In genomic region chr10:93067443-93068365, GRCh38 we compare ENCODE assay signal across 18 cellular contexts. TPM values are rescaled to one million over a fixed set of nuclear protein-coding genes. Genes with fewer than 3 reads are reported as not detected.
DNase-seq lines count a peak whose midpoint lies in the region; ATAC-seq, FAIRE-seq and TF ChIP-seq lines count a peak whose summit lies in the region.
"Had no signal": no experiment of that assay in that cellular context is flagged by ENCODE, and none has a peak within 500 bp of the region (broad histone marks: within the 10 kb centered on the region; RNA-seq: fewer than 3 reads in every experiment).

No MANE protein-coding gene starts in this region.

- no peaks in the 10 kb centered on the region for H3K9me3 ChIP-seq in A549
- H3K9me3 ChIP-seq in HAP-1: no peaks in the 10 kb centered on the region
- no peaks in the 10 kb centered on the region for H3K9me3 ChIP-seq in mammary epithelial cell (replicated peaks; ENCODE audit: insufficient read depth, low read length)
- H3K9me3 ChIP-seq in BE2C: no peaks in the 10 kb centered on the region

- WGBS in A549 (ENCODE audit: missing lambda C conversion rate): 54% methylated on average over 16 of the region's 17 CpGs
- WGBS in mammary epithelial cell (ENCODE audit: low coverage, missing lambda C conversion rate): 34% methylated on average over 11 of the region's 17 CpGs

- H3K9ac ChIP-seq in mammary epithelial cell (ENCODE audit: insufficient read depth, low read length): no peak overlapping the region

- H3K4me1 Mint-ChIP-seq in mesothelial cell of epicardium: peaks cover 40% of the 10 kb centered on the region

- H3K27ac Mint-ChIP-seq in mesothelial cell of epicardium: no peak overlapping the region
- H3K27ac Mint-ChIP-seq: activated naive CD8-positive, alpha-beta T cell had no signal

- H3K4me3 ChIP-seq in A549 (peak overlapping the region; percentile 42), HAP-1 (peak overlapping the region; percentile 28), mammary epithelial cell (replicated peaks in 1 of 3; ENCODE audit: insufficient read depth in 1 of 3, low read depth in 2 of 3, low read length in 3 of 3) (no peak overlapping the region), BE2C (ENCODE audit: low read depth, low read length) (no peak overlapping the region)

- no peak overlapping the region for H2AFZ ChIP-seq in mammary epithelial cell (ENCODE audit: low read depth, low read length)

- no peak for TF ChIP-seq EP300 in A549 (IDR thresholded peaks at IDR 0.05)

- H3K79me2 ChIP-seq in mammary epithelial cell (ENCODE audit: insufficient read depth, low read length): no peaks in the 10 kb centered on the region

- ATAC-seq in A549: no peak
- no peak for ATAC-seq in GM21528 (IDR thresholded peaks at IDR 0.05; ENCODE audit: low FRiP score, unreplicated experiment)

- no peaks in the 10 kb centered on the region for H3K36me3 Mint-ChIP-seq in mesothelial cell of epicardium
- H3K36me3 Mint-ChIP-seq: activated naive CD8-positive, alpha-beta T cell had no signal

- FAIRE-seq in A549 (lab: Jason Lieb, UNC): no peak
- no peak for FAIRE-seq in RCC 7860 (lab: Jason Lieb, UNC)

- dilution Hi-C loops in mammary epithelial cell (cut with HindIII; ENCODE audit: low sequenced_read_pairs): loop anchor here (10.0 kb wide), 1 partner anchor 217 kb away; no protein-coding TSS in a partner anchor

- no peak for DNase-seq in A549 (ENCODE audit: low read depth in 1 of 2, low spot score in 1 of 2)
- DNase-seq in HAP-1 (ENCODE audit: low spot score in 2 of 2): no peak
- no peak for DNase-seq in mammary epithelial cell
- no peak for DNase-seq in mesothelial cell of epicardium (ENCODE audit: low spot score in 2 of 2, unreplicated experiment in 2 of 2)
- DNase-seq in BE2C: no peak
- DNase-seq in NCI-H748 treated with DMSO at 0.1 percent for 48 hours (lab: John Stamatoyannopoulos, UW): no peak
- DNase-seq in RCC 7860 (ENCODE audit: low spot score): no peak
- DNase-seq: activated CD4-positive, alpha-beta T cell treated with anti-CD3 and anti-CD28 coated beads, Interleukin-2, amount 10 ng/mL, durations not matched to agents 24 days and 14 days; activated T-cell treated with anti-CD3 and anti-CD28 coated beads, Interleukin-2, amount 50 U/mL, for 1 hour; Calu3; NCI-H1048; SHP77; stimulated activated CD4-positive, alpha-beta T cell treated with anti-CD3 and anti-CD28 coated beads, Interleukin-1b, Interleukin-23, amount 100 ng/mL, for 48 hours; T-helper 9 cell had no signal

- 0 out of 3 replicates have a peak, but pooled peaks cover 5% of the 10 kb centered on the region for H3K4me1 ChIP-seq in A549
- peaks cover 4% of the 10 kb centered on the region; the same call in 1 of the 2 replicates for H3K4me1 ChIP-seq in HAP-1
- peaks cover 21% of the 10 kb centered on the region for H3K4me1 ChIP-seq in mammary epithelial cell (ENCODE audit: insufficient read depth, low read length)
- no peaks in the 10 kb centered on the region for H3K4me1 ChIP-seq in BE2C

- TF ChIP-seq POLR2A in A549 (IDR thresholded peaks at IDR 0.05; ENCODE audit: low read length): no peak

- POLR2A ChIA-PET in A549 (lab: Yijun Ruan, JAX): no interaction called here

- intact Hi-C loops in mammary epithelial cell (cut with micrococcal nuclease): no loop called here

- CTCF ChIA-PET in A549 (lab: Yijun Ruan, JAX): interaction anchor here (0.5 to 4.3 kb wide), 9 partner anchors 9 to 285 kb away, joined by 3 to 21 read pairs (median 4); no protein-coding TSS in a partner anchor
- CTCF ChIA-PET in mammary epithelial cell (lab: Charles Lee; ENCODE audit: low non-redundant PET): no interaction called here

- H3K4me2 ChIP-seq in A549 (peak overlapping the region; percentile 80), mammary epithelial cell (ENCODE audit: insufficient read depth, low read depth, low read length) (peak overlapping the region; percentile 91)

- no peaks in the 10 kb centered on the region for H3K36me3 ChIP-seq in HAP-1 (replicated peaks)
- no peaks in the 10 kb centered on the region for H3K36me3 ChIP-seq in mammary epithelial cell (ENCODE audit: insufficient read depth, low read length)
- H3K36me3 ChIP-seq in BE2C: no peaks in the 10 kb centered on the region

- BruUV-seq in mammary epithelial cell (replicated peaks; lab: Mats Ljungman, UMichigan): no TSS peak

- peaks cover 10% of the 10 kb centered on the region for H3K27me3 ChIP-seq in HAP-1 (ENCODE audit: low read depth)
- peaks cover 55% of the 10 kb centered on the region for H3K27me3 ChIP-seq in mammary epithelial cell (ENCODE audit: insufficient read depth, low read length)
- H3K27me3 ChIP-seq in BE2C: peaks cover 65% of the 10 kb centered on the region

- H4K20me1 ChIP-seq in mammary epithelial cell (ENCODE audit: insufficient read depth, low read length): peaks cover 5% of the 10 kb centered on the region

- H3K27ac ChIP-seq in A549: peak overlapping the region in 1 of 2 experiments; percentile 37; a peak in 1 of 6 replicates
- H3K27ac ChIP-seq in mammary epithelial cell (ENCODE audit: insufficient read depth, low read depth, low read length): no peak overlapping the region

- TF ChIP-seq CTCF in A549 (IDR thresholded peaks at IDR 0.05): no peak
- no peak for TF ChIP-seq CTCF in mammary epithelial cell (conservative IDR thresholded peaks at IDR 0.05 in 1 of 2, IDR thresholded peaks at IDR 0.05 in 1 of 2; ENCODE audit: extremely low read depth in 1 of 2, insufficient read depth in 1 of 2, low read depth in 1 of 2, low read length in 2 of 2)
- TF ChIP-seq CTCF in mesothelial cell of epicardium (IDR thresholded peaks at IDR 0.05; ENCODE audit: unreplicated experiment): no peak
- no peak for TF ChIP-seq CTCF in BE2C (IDR thresholded peaks at IDR 0.05; ENCODE audit: low read depth, low read length)

- no peaks in the 10 kb centered on the region for H3K9me3 Mint-ChIP-seq in mesothelial cell of epicardium
- H3K9me3 Mint-ChIP-seq: activated CD4-positive, alpha-beta T cell treated with anti-CD3 and anti-CD28 coated beads, Interleukin-2, amount 10 ng/mL, durations not matched to agents 24 days and 14 days had no signal

- peaks cover 89% of the 10 kb centered on the region for H3K27me3 Mint-ChIP-seq in mesothelial cell of epicardium (ENCODE audit: low read depth)

- in situ Hi-C loops in HAP-1 (cut with MboI; ENCODE audit: low sequenced_read_pairs): loop anchor here (25.0 kb wide), 1 partner anchor 180 kb away; no protein-coding TSS in a partner anchor
- in situ Hi-C loops in mammary epithelial cell (cut with MboI; ENCODE audit: low sequenced_read_pairs in 2 of 2): no loop called here

- peak overlapping the region; percentile 73 for H3K4me3 Mint-ChIP-seq in mesothelial cell of epicardium
- H3K4me3 Mint-ChIP-seq: activated naive CD8-positive, alpha-beta T cell had no signal

- TF ChIP-seq RAD21 in A549 (conservative IDR thresholded peaks at IDR 0.05 in 1 of 2, IDR thresholded peaks at IDR 0.05 in 1 of 2): no peak

TF ChIP-seq in A549, 52 proteins besides CTCF, POLR2A, EP300 and RAD21 (continues in another document):
- TF ChIP-seq NPAS2 (CRISPR knock-in tag; IDR thresholded peaks at IDR 0.05; ENCODE audit: borderline replicate concordance): no peak
- no peak for TF ChIP-seq HOXB13 (CRISPR knock-in tag; IDR thresholded peaks at IDR 0.05; ENCODE audit: low read depth)
- no peak for TF ChIP-seq HOXB5 (CRISPR knock-in tag; IDR thresholded peaks at IDR 0.05)
- no peak for TF ChIP-seq HMGXB4 (CRISPR knock-in tag; IDR thresholded peaks at IDR 0.05; ENCODE audit: borderline replicate concordance)
- no peak for TF ChIP-seq KDM1A (IDR thresholded peaks at IDR 0.05; ENCODE audit: low read depth)
- TF ChIP-seq TP53 (CRISPR knock-in tag; IDR thresholded peaks at IDR 0.05): no peak
- no peak for TF ChIP-seq POLR2AphosphoS2 (conservative IDR thresholded peaks at IDR 0.05; ENCODE audit: low read length)
- TF ChIP-seq, protein P1, sequence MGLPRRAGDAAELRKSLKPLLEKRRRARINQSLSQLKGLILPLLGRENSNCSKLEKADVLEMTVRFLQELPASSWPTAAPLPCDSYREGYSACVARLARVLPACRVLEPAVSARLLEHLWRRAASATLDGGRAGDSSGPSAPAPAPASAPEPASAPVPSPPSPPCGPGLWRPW (IDR thresholded peaks at IDR 0.05): no peak
- TF ChIP-seq MAZ (IDR thresholded peaks at IDR 0.05; ENCODE audit: borderline replicate concordance, low read depth, low read length): no peak
- TF ChIP-seq CEBPB (IDR thresholded peaks at IDR 0.05): no peak
- no peak for TF ChIP-seq TFCP2L1 (CRISPR knock-in tag; IDR thresholded peaks at IDR 0.05)

RNA-seq across cellular contexts. Expression of gene CYP26A1, which starts 6.0 kb away (rescaled TPM):
- polyA plus RNA-seq in A549 (2011; rRNA removed) (1.3 TPM in 2 replicates), A549 (2017; fragmentation: RNase III; extraction: RNeasy Plus Mini Kit Qiagen cat#74134 plus additional on column Dnase treatment) (7.2 to 10.8 TPM (median 9.8 TPM) in 3 replicates), mammary epithelial cell (not detected)
- polyA plus RNA-seq in A549 (2012; cell fraction: cytosol; rRNA removed): 8.2 and 9.9 TPM in 2 replicates
- 10.7 and 14.1 TPM in 2 replicates for polyA plus RNA-seq in A549 (2012; cell fraction: nucleus; rRNA removed)
- 0.15 and 0.25 TPM in 2 replicates for polyA minus RNA-seq in A549 (2011; rRNA and poly(A)+ RNA removed)
- total RNA-seq in mammary epithelial cell (not detected), mesothelial cell of epicardium (70.6 to 76.5 TPM (median 76.0 TPM) in 3 replicates)
- polyA minus RNA-seq in mammary epithelial cell: not detected
- not detected for polyA plus RNA-seq in BE2C (2012; ENCODE audit: insufficient read depth, insufficient read length, low read depth)
- total RNA-seq: activated CD4-positive, alpha-beta T cell treated with anti-CD3 and anti-CD28 coated beads, Interleukin-2, amount 10 ng/mL, durations not matched to agents 24 days and 14 days; epithelial cell of proximal tubule; myocyte had no signal

RNA-seq across cellular contexts. Expression of gene CYP26C1, which starts 7.1 kb away (rescaled TPM):
- polyA plus RNA-seq in A549 (2011; rRNA removed) (not detected in 2 replicates), A549 (2017; fragmentation: RNase III; extraction: RNeasy Plus Mini Kit Qiagen cat#74134 plus additional on column Dnase treatment) (not detected in 3 replicates), mammary epithelial cell (0.02 TPM)
- not detected in 2 replicates for polyA plus RNA-seq in A549 (2012; cell fraction: cytosol; rRNA removed)
- polyA plus RNA-seq in A549 (2012; cell fraction: nucleus; rRNA removed): 0.04 TPM in 2 replicates
- 0.12 and 0.19 TPM in 2 replicates for polyA minus RNA-seq in A549 (2011; rRNA and poly(A)+ RNA removed)
- total RNA-seq in mammary epithelial cell (not detected), mesothelial cell of epicardium (0.38 to 0.60 TPM (median 0.44 TPM) in 3 replicates)
- polyA minus RNA-seq in mammary epithelial cell: not detected
- polyA plus RNA-seq in BE2C (2012; ENCODE audit: insufficient read depth, insufficient read length, low read depth): not detected
- total RNA-seq: myocyte had no signal

Comparison
In these comparisons a context has a peak if more than half of its experiments do, and no peak if none do; other contexts are left out.
1. H3K4me3 ChIP-seq: peak in A549 (single experiment) and HAP-1 (single experiment); none in mammary epithelial cell (0 of 3) and BE2C (single experiment).
2. RNA of gene CYP26A1, which starts 6.0 kb away (total RNA-seq): 70.6 to 76.5 TPM in mesothelial cell of epicardium; not detected in mammary epithelial cell; every median in the first group is over 10 times any median in the second.